In genomic region chr3:8482960-8483665, GRCh38 we compare ENCODE assay signal across 1 cellular context.
TF ChIP-seq lines count a peak whose summit lies in the region.

No MANE protein-coding gene starts in this region.

TF ChIP-seq in WTC11, 78 proteins besides CTCF, POLR2A, EP300 and RAD21 (continued from another document):
- TF ChIP-seq ZNF425 (CRISPR knock-in tag; conservative IDR thresholded peaks at IDR 0.05) (no peak), FOXK1 (CRISPR knock-in tag; IDR thresholded peaks at IDR 0.05) (no peak), ZMAT4 (CRISPR knock-in tag; IDR thresholded peaks at IDR 0.05) (no peak), MXD4 (CRISPR knock-in tag; IDR thresholded peaks at IDR 0.05; ENCODE audit: borderline replicate concordance) (no peak), ATF3 (CRISPR knock-in tag; conservative IDR thresholded peaks at IDR 0.05) (no peak), E2F1 (CRISPR knock-in tag; IDR thresholded peaks at IDR 0.05) (no peak), NR2C2 (CRISPR knock-in tag; IDR thresholded peaks at IDR 0.05) (no peak), JUN (CRISPR knock-in tag; IDR thresholded peaks at IDR 0.05) (no peak), ZNF671 (CRISPR knock-in tag; IDR thresholded peaks at IDR 0.05) (no peak), JAZF1 (CRISPR knock-in tag; IDR thresholded peaks at IDR 0.05) (no peak), NFYB (CRISPR knock-in tag; conservative IDR thresholded peaks at IDR 0.05; ENCODE audit: low read depth) (no peak), ZNF121 (CRISPR knock-in tag; IDR thresholded peaks at IDR 0.05) (no peak)
TF ChIP-seq in WTC11: peak in this region for 0.
